12 cellular contexts compared by ENCODE assay signal in genomic region chr2:70627499-70627898, GRCh38.
DNase-seq lines count a peak whose midpoint lies in the region; ATAC-seq lines count a peak whose summit lies in the region.
"Had no signal": no experiment of that assay in that cellular context is flagged by ENCODE, and none has a peak within 500 bp of the region (broad histone marks: within the 10 kb centered on the region; RNA-seq: fewer than 3 reads in every experiment).

No MANE protein-coding gene starts in this region.

- ATAC-seq in HG02571 (IDR thresholded peaks at IDR 0.05; ENCODE audit: unreplicated experiment) = no peak
- ATAC-seq in HG02798 (IDR thresholded peaks at IDR 0.05; ENCODE audit: poor library complexity, unreplicated experiment) = no peak

- H3K4me3 ChIP-seq in H7 (ENCODE audit: insufficient read depth, low read depth, low read length) = no peak overlapping the region

- H3K27me3 ChIP-seq in H7 (ENCODE audit: control insufficient read depth, insufficient read depth, low read length) = no peaks in the 10 kb centered on the region

- DNase-seq in DMS53 (lab: John Stamatoyannopoulos, UW) (peak; percentile 58), NCI-H1105 (lab: John Stamatoyannopoulos, UW) (peak; percentile 42), SHP77 (lab: John Stamatoyannopoulos, UW) (peak; percentile 58 to 66), kidney tubule cell (ENCODE audit: low spot score) (peak; percentile 29), T1000 (lab: John Stamatoyannopoulos, UW) (no peak), H7 (no peak)
- DNase-seq: activated naive CD8-positive, alpha-beta T cell treated with anti-CD3 and anti-CD28 coated beads for 36 hours; GDM1; KG1; NCI-H2227 treated with DMSO at 0.1 percent for 48 hours had no signal

- H3K36me3 ChIP-seq in H7 (replicated peaks; ENCODE audit: control insufficient read depth, insufficient read depth, low read length) = no peaks in the 10 kb centered on the region

Comparison
In these comparisons a context has a peak if more than half of its experiments do, and no peak if none do; other contexts are left out.
1. DNase-seq: peak in DMS53 (single experiment), NCI-H1105 (single experiment), SHP77 (2 of 2) and kidney tubule cell (single experiment); none in T1000 (single experiment) and H7 (single experiment).